Comparison of ENCODE assay signal across 13 cellular contexts in genomic region chr16:84959784-84960417, GRCh38. TPM values are rescaled to one million over a fixed set of nuclear protein-coding genes. Genes with fewer than 3 reads are reported as not detected.
A peak's percentile ranks its signal among the peaks of the same experiment; 100 is the strongest.
DNase-seq lines count a peak whose midpoint lies in the region; ATAC-seq, FAIRE-seq and TF ChIP-seq lines count a peak whose summit lies in the region.
"Had no signal": no experiment of that assay in that cellular context is flagged by ENCODE, and none has a peak within 500 bp of the region (broad histone marks: within the 10 kb centered on the region; RNA-seq: fewer than 3 reads in every experiment).

No MANE protein-coding gene starts in this region.

- ATAC-seq in K562 (no peak), esophagus mucosa (no peak), GM19455 (IDR thresholded peaks at IDR 0.05; ENCODE audit: unreplicated experiment) (no peak)

- no peak for TF ChIP-seq RAD21 in K562 (CRISPR knock-in tag; conservative IDR thresholded peaks at IDR 0.05 in 1 of 2, IDR thresholded peaks at IDR 0.05 in 1 of 2)

- in situ Hi-C loops in K562 (cut with MboI) = no loop called here

- peak; percentile 51 for DNase-seq in CMK (ENCODE audit: low read depth)
- DNase-seq in NB4 (ENCODE audit: low read depth) = peak; percentile 85
- peak in 3 of 4 experiments; percentile 47 to 63 (median 60) for DNase-seq in K562 (ENCODE audit: extremely low read depth in 1 of 4, low spot score in 3 of 4)
- no peak for DNase-seq in DMS 273 (lab: John Stamatoyannopoulos, UW; ENCODE audit: unreplicated experiment)
- DNase-seq: BE2C; CD8-positive, alpha-beta memory T cell; DMS 273 treated with DMSO at 0.1 percent for 48 hours; GOT3 had no signal

- H3K9me1 ChIP-seq in K562 (ENCODE audit: control insufficient read depth, insufficient read depth, low read length) = no peaks in the 10 kb centered on the region

- BruUV-seq in K562 (replicated peaks; lab: Mats Ljungman, UMichigan) = no TSS peak

- no peak overlapping the region for H3K9ac ChIP-seq in K562 (ENCODE audit: insufficient read depth in 1 of 2, low read depth in 2 of 2, low read length in 2 of 2)

- H4K20me1 ChIP-seq in K562 (replicated peaks; ENCODE audit: control insufficient read depth, insufficient read depth, low read length) = peaks cover 5% of the 10 kb centered on the region

- H3K79me2 ChIP-seq in K562 (ENCODE audit: control insufficient read depth, insufficient read depth, low read length) = no peaks in the 10 kb centered on the region

- no peak for TF ChIP-seq EP300 in K562 (IDR thresholded peaks at IDR 0.05; ENCODE audit: low read length)

- 0 out of 2 replicates have a peak, but pooled peaks cover 2% of the 10 kb centered on the region for H3K9me3 ChIP-seq in K562 (replicated peaks; ENCODE audit: control insufficient read depth, insufficient read depth, low read depth, low read length)
- H3K9me3 ChIP-seq: A549, BE2C, HAP-1 had no signal

- no peak overlapping the region for H3K4me3 ChIP-seq in NB4 (ENCODE audit: low read depth, low read length)
- H3K4me3 ChIP-seq in K562 = no peak overlapping the region
- H3K4me3 ChIP-seq: A549, HAP-1 had no signal

- no peak for FAIRE-seq in K562 (lab: Jason Lieb, UNC)
- FAIRE-seq: A549, GM18507 had no signal

- intact Hi-C loops in K562 (cut with micrococcal nuclease) = no loop called here

- no peak overlapping the region for H3K4me2 ChIP-seq in K562 (ENCODE audit: insufficient read depth, low read length)
- H3K4me2 ChIP-seq: A549 had no signal

- CTCF ChIA-PET in K562 (lab: Yijun Ruan, JAX; ENCODE audit: low intra/inter-chr PET ratio) = interaction anchor here (1.4 to 2.8 kb wide), 3 partner anchors 35 to 206 kb away, joined by 4 to 21 read pairs (median 4); no protein-coding TSS in a partner anchor

- H2AFZ ChIP-seq in K562 (ENCODE audit: low read depth, low read length) = no peak overlapping the region

- POLR2A ChIA-PET in K562 (lab: Yijun Ruan, JAX) = interaction anchor here (0.6 to 0.8 kb wide), 2 partner anchors 13 to 198 kb away, joined by 3 to 4 read pairs; no protein-coding TSS in a partner anchor

- TF ChIP-seq CTCF in NB4 (IDR thresholded peaks at IDR 0.05; ENCODE audit: low read depth, low read length) (no peak), K562 (IDR thresholded peaks at IDR 0.05 in 2 of 3, conservative IDR thresholded peaks at IDR 0.05 in 1 of 3; ENCODE audit: insufficient read depth in 2 of 3, low read depth in 1 of 3, low read length in 3 of 3) (no peak)

- H3K4me1 ChIP-seq in K562 (replicated peaks in 1 of 2; ENCODE audit: control insufficient read depth in 2 of 2, insufficient read depth in 2 of 2, low read length in 2 of 2) = peaks cover 3 to 23% of the 10 kb centered on the region in 2 experiments; a peak in 2 of 5 replicates
- H3K4me1 ChIP-seq: A549, BE2C, HAP-1 had no signal

- no peak overlapping the region for H3K27ac ChIP-seq in K562 (ENCODE audit: extremely low read depth, low read depth, low read length)
- H3K27ac ChIP-seq: A549 had no signal

- H3K36me3 ChIP-seq in K562 (ENCODE audit: control insufficient read depth, insufficient read depth, low read length) = no peaks in the 10 kb centered on the region
- H3K36me3 ChIP-seq: BE2C, HAP-1 had no signal

- peaks cover 14 to 19% of the 10 kb centered on the region in 2 experiments; a peak in 3 of 5 replicates for H3K27me3 ChIP-seq in K562 (ENCODE audit: control insufficient read depth in 2 of 2, insufficient read depth in 2 of 2, low read length in 2 of 2)
- H3K27me3 ChIP-seq: BE2C had no signal

- 28% methylated on average over 17 of the region's 17 CpGs for WGBS in K562 (ENCODE audit: insufficient coverage, low coverage, missing lambda C conversion rate)

- TF ChIP-seq POLR2A in NB4 (IDR thresholded peaks at IDR 0.05; ENCODE audit: extremely low read depth, insufficient read length) = no peak
- TF ChIP-seq POLR2A in K562 (conservative IDR thresholded peaks at IDR 0.05) = no peak

TF ChIP-seq in K562, 482 proteins besides CTCF, POLR2A, EP300 and RAD21 (continues in another document):
- TF ChIP-seq NFRKB (IDR thresholded peaks at IDR 0.05; ENCODE audit: low read depth) (no peak), AFF4 (CRISPR knock-in tag; IDR thresholded peaks at IDR 0.05) (no peak), HSF4 (CRISPR knock-in tag; IDR thresholded peaks at IDR 0.05; ENCODE audit: borderline replicate concordance) (no peak), TFE3 (CRISPR knock-in tag; IDR thresholded peaks at IDR 0.05) (peak; percentile 51; the same call in 1 of the 2 replicates), E2F1 (CRISPR knock-in tag; IDR thresholded peaks at IDR 0.05) (no peak)
- TF ChIP-seq, protein P1, sequence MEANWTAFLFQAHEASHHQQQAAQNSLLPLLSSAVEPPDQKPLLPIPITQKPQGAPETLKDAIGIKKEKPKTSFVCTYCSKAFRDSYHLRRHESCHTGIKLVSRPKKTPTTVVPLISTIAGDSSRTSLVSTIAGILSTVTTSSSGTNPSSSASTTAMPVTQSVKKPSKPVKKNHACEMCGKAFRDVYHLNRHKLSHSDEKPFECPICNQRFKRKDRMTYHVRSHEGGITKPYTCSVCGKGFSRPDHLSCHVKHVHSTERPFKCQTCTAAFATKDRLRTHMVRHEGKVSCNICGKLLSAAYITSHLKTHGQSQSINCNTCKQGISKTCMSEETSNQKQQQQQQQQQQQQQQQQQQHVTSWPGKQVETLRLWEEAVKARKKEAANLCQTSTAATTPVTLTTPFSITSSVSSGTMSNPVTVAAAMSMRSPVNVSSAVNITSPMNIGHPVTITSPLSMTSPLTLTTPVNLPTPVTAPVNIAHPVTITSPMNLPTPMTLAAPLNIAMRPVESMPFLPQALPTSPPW (CRISPR knock-in tag; IDR thresholded peaks at IDR 0.05) = 0 out of 2 replicates have a peak, but pooled peaks have one; percentile 10

RNA-seq across cellular contexts. Expression of gene ZDHHC7, which starts 51.4 kb away (rescaled TPM):
- 116 and 182 TPM in 2 replicates for total RNA-seq in K562 (2011; cell fraction: chromatin; rRNA removed; ENCODE audit: low replicate concordance)
- total RNA-seq in K562 (2011; cell fraction: nucleolus; rRNA removed) = 70.2 and 72.6 TPM in 2 replicates
- 82.7 and 89.1 TPM in 2 replicates for total RNA-seq in K562 (2011; cell fraction: nucleoplasm; rRNA removed)
- total RNA-seq in K562 (2014; rRNA removed) (37.4 and 42.5 TPM in 2 replicates), K562 (2014; rRNA removed; fragmentation: Illumina TruSeq; extraction: Trizol) (37.2 and 38.1 TPM in 2 replicates), K562 (2015; rRNA removed; fragmentation: Illumina TruSeq; extraction: Trizol) (44.5 and 44.6 TPM in 2 replicates), K562 (2021) (45.7 and 47.0 TPM in 2 replicates), esophagus mucosa (17.1 TPM)
- polyA plus RNA-seq in K562 (2011; rRNA removed) (36.5 and 42.5 TPM in 2 replicates), K562 (2014; fragmentation: Illumina TruSeq; extraction: Trizol) (48.2 and 49.7 TPM in 2 replicates), K562 (2014; fragmentation: Nextera tagmentation; extraction: Ambion mirVana) (1 to 10 TPM; 1.7 to 1.8 TPM), K562 (2014; rRNA removed) (31.3 and 39.8 TPM in 2 replicates)
- polyA plus RNA-seq in K562 (2011; cell fraction: cytosol; rRNA removed) = 43.9 and 59.7 TPM in 2 replicates
- 78.8 and 96.8 TPM in 2 replicates for polyA plus RNA-seq in K562 (2011; cell fraction: nucleus; rRNA removed)
- polyA plus RNA-seq in K562 (2012) = 37.6 and 39.5 TPM in 2 replicates
- 22.4 and 22.5 TPM in 2 replicates for polyA minus RNA-seq in K562 (2011; rRNA and poly(A)+ RNA removed)
- polyA minus RNA-seq in K562 (2011; cell fraction: cytosol; rRNA and poly(A)+ RNA removed) = 14.8 and 19.9 TPM in 2 replicates
- 17.2 and 23.5 TPM in 2 replicates for polyA minus RNA-seq in K562 (2011; cell fraction: nucleus; rRNA and poly(A)+ RNA removed)
